ENCODE assay signal across 12 cellular contexts in the genomic region with DNA sequence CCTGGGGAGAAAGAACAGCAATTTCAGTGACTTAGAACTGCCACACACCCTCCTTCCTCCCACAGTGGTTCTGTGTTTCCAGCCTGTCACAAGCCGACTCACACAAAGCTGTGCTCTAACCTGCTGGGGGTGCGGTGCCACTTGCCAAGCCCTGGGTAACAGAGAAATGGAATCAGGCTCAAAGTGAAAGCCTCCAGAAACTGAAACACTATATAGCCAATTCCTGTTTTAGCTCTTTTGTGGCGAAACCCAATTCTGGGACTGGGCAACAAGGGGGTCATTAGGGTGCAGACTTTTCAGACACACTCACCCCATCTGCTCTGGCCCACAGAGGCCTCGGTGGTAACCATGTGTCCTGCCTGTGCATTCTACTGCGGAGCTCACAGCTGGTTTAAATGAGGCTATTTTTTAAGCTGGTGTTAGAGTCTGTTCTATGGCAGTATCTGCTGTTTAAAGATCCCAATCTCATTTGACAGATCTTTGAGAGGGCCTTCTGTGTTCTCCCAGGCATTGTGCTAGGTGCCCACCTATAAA. TPM values are rescaled to one million over a fixed set of nuclear protein-coding genes. Genes with fewer than 3 reads are reported as not detected.
DNase-seq lines count a peak whose midpoint lies in the region; ATAC-seq and TF ChIP-seq lines count a peak whose summit lies in the region.
"Had no signal": no experiment of that assay in that cellular context is flagged by ENCODE, and none has a peak within 500 bp of the region (broad histone marks: within the 10 kb centered on the region; RNA-seq: fewer than 3 reads in every experiment).

No MANE protein-coding gene starts in this region.

- no peak overlapping the region for H4K8ac ChIP-seq in neuronal stem cell (ENCODE audit: low read depth, low read length)

- no peak overlapping the region for H3K23ac ChIP-seq in neuronal stem cell (ENCODE audit: low read depth, low read length, poor library complexity)

- H3K4me3 ChIP-seq in esophagus muscularis mucosa (peak overlapping the region; percentile 17 to 32 (median 22)), vagina (peak overlapping the region; percentile 10 to 15), neuronal stem cell (ENCODE audit: low read length in 2 of 2) (no peak overlapping the region)
- H3K4me3 ChIP-seq: skin epidermis had no signal

- H3K9me3 ChIP-seq in esophagus muscularis mucosa = no peaks in the 10 kb centered on the region
- no peaks in the 10 kb centered on the region for H3K9me3 ChIP-seq in vagina
- no peaks in the 10 kb centered on the region for H3K9me3 ChIP-seq in neuronal stem cell (replicated peaks in 1 of 2; ENCODE audit: control insufficient read depth in 2 of 2, insufficient read depth in 1 of 2, low read depth in 1 of 2, low read length in 2 of 2)

- WGBS in esophagus muscularis mucosa = 31% methylated on average over 5 of the region's 5 CpGs
- no CpG with 5 or more reads among the region's 5 CpGs for WGBS in neuronal stem cell (ENCODE audit: extremely low coverage in 2 of 2, insufficient read length in 2 of 2, insufficient replicate concordance in 1 of 2), 2 donors

- no peak overlapping the region for H3K9ac ChIP-seq in neuronal stem cell (ENCODE audit: low read depth, low read length, poor library complexity)

- no peak overlapping the region for H4K91ac ChIP-seq in neuronal stem cell (ENCODE audit: low read depth, low read length, poor library complexity)

- no peak overlapping the region for H2BK120ac ChIP-seq in neuronal stem cell (ENCODE audit: low read depth, low read length)

- no peak overlapping the region for H3K4ac ChIP-seq in neuronal stem cell (ENCODE audit: low read length)

- H2AFZ ChIP-seq in neuronal stem cell (ENCODE audit: low read length) = no peak overlapping the region

- no peak for TF ChIP-seq CTCF in esophagus muscularis mucosa (IDR thresholded peaks at IDR 0.05)
- no peak for TF ChIP-seq CTCF in vagina (IDR thresholded peaks at IDR 0.05)

- no peaks in the 10 kb centered on the region for H3K79me1 ChIP-seq in neuronal stem cell (ENCODE audit: low read depth, low read length)

- H3K14ac ChIP-seq in neuronal stem cell (ENCODE audit: low read length) = no peak overlapping the region

- no peak overlapping the region for H2BK15ac ChIP-seq in neuronal stem cell (ENCODE audit: low read length)

- intact Hi-C loops in esophagus muscularis mucosa (cut with DNase I) (no loop called here), vagina (cut with DNase I) (no loop called here)

- no peaks in the 10 kb centered on the region for H3K36me3 ChIP-seq in esophagus muscularis mucosa
- H3K36me3 ChIP-seq in vagina = no peaks in the 10 kb centered on the region
- H3K36me3 ChIP-seq in neuronal stem cell (replicated peaks in 1 of 2; ENCODE audit: control insufficient read depth in 2 of 2, insufficient read depth in 2 of 2, low read length in 2 of 2) = no peaks in the 10 kb centered on the region

- no peak for TF ChIP-seq EP300 in esophagus muscularis mucosa (IDR thresholded peaks at IDR 0.05)

- peak; percentile 53 for DNase-seq in activated effector memory CD4-positive, alpha-beta T cell treated with anti-CD3 and anti-CD28 coated beads, Interleukin-2, amount 50 U/mL, for 16 hours
- DNase-seq in activated effector memory CD4-positive, alpha-beta T cell treated with Interleukin-2 at 50 U/mL for 16 hours = no peak
- peak; percentile 53 for DNase-seq in esophagus muscularis mucosa (ENCODE audit: extremely low spot score)
- DNase-seq in vagina (ENCODE audit: extremely low spot score in 2 of 2) = no peak
- no peak for DNase-seq in neuronal stem cell (ENCODE audit: low spot score)
- no peak for DNase-seq in T1000 (lab: John Stamatoyannopoulos, UW)
- DNase-seq: CD4-positive, CD25-positive, alpha-beta regulatory T cell; cortex of kidney had no signal

- ATAC-seq in HG03139 (IDR thresholded peaks at IDR 0.05; ENCODE audit: unreplicated experiment) (peak; percentile 84), HG02970 (IDR thresholded peaks at IDR 0.05; ENCODE audit: low FRiP score, unreplicated experiment) (no peak)
- ATAC-seq: Panc1 had no signal

- H3K4me2 ChIP-seq in neuronal stem cell (ENCODE audit: insufficient read depth, low read length, poor library complexity, severe bottlenecking) = no peak overlapping the region

- H3K18ac ChIP-seq in neuronal stem cell (ENCODE audit: low read length) = no peak overlapping the region

- H3K4me1 ChIP-seq in esophagus muscularis mucosa = peaks cover 2 to 25% (median 22%) of the 10 kb centered on the region in 4 donors
- H3K4me1 ChIP-seq in vagina = peaks cover 20% of the 10 kb centered on the region
- H3K4me1 ChIP-seq in neuronal stem cell (ENCODE audit: control insufficient read depth in 2 of 2, insufficient read depth in 1 of 2, low read depth in 1 of 2, low read length in 2 of 2) = no peaks in the 10 kb centered on the region

- TF ChIP-seq POLR2A in esophagus muscularis mucosa (IDR thresholded peaks at IDR 0.05; ENCODE audit: low read depth) (no peak), vagina (IDR thresholded peaks at IDR 0.05) (no peak)

- H2BK12ac ChIP-seq in neuronal stem cell (ENCODE audit: low read length) = no peak overlapping the region

- peak overlapping the region; percentile 43 to 81 (median 75) for H3K27ac ChIP-seq in esophagus muscularis mucosa (replicated peaks in 1 of 4)
- peak overlapping the region; percentile 48 for H3K27ac ChIP-seq in vagina
- no peak overlapping the region for H3K27ac ChIP-seq in neuronal stem cell (replicated peaks; ENCODE audit: low read length)

- no peak overlapping the region for H2BK5ac ChIP-seq in neuronal stem cell (ENCODE audit: low read length)

- no peaks in the 10 kb centered on the region for H3K27me3 ChIP-seq in esophagus muscularis mucosa
- H3K27me3 ChIP-seq in vagina = no peaks in the 10 kb centered on the region
- no peaks in the 10 kb centered on the region for H3K27me3 ChIP-seq in neuronal stem cell (ENCODE audit: control insufficient read depth in 3 of 3, insufficient read depth in 3 of 3, low read depth in 1 of 3, low read length in 3 of 3)

- H2AK5ac ChIP-seq in neuronal stem cell (ENCODE audit: low read depth, low read length) = no peak overlapping the region

RNA-seq across cellular contexts. Expression of gene ACTR6, which starts 15.2 kb away (rescaled TPM):
- 10 to 100 TPM in 3 of 4 donors, 1 to 10 TPM in 1; 9.6 to 14.2 (median 13.3) TPM for total RNA-seq in esophagus muscularis mucosa
- 6.6 TPM for total RNA-seq in vagina
- 26.4 TPM for polyA plus RNA-seq in neuronal stem cell (2013, experiment 1 of 2)
- polyA plus RNA-seq in neuronal stem cell (2013, experiment 2 of 2) = 28.1 TPM

RNA-seq across cellular contexts. Expression of gene BLTP3B, which starts 42.8 kb away (rescaled TPM):
- total RNA-seq in esophagus muscularis mucosa = 10 to 100 TPM; 37.7 to 49.1 (median 43.2) TPM
- 21.9 TPM for total RNA-seq in vagina
- polyA plus RNA-seq in neuronal stem cell (2013, experiment 1 of 2) = 6.3 TPM
- polyA plus RNA-seq in neuronal stem cell (2013, experiment 2 of 2) = 6.8 TPM

Comparison
In these comparisons a context has a peak if more than half of its experiments do, and no peak if none do; other contexts are left out.
1. DNase-seq: peak in activated effector memory CD4-positive, alpha-beta T cell treated with anti-CD3 and anti-CD28 coated beads, Interleukin-2, amount 50 U/mL, for 16 hours (single experiment) and esophagus muscularis mucosa (single experiment); none in activated effector memory CD4-positive, alpha-beta T cell treated with Interleukin-2 at 50 U/mL for 16 hours (single experiment), vagina (0 of 2), neuronal stem cell (single experiment) and T1000 (single experiment).
2. H3K4me3 ChIP-seq: peak in esophagus muscularis mucosa (4 of 4) and vagina (2 of 2); none in neuronal stem cell (0 of 2).